ENCODE assay signal across 1 cellular context in the genomic region with DNA sequence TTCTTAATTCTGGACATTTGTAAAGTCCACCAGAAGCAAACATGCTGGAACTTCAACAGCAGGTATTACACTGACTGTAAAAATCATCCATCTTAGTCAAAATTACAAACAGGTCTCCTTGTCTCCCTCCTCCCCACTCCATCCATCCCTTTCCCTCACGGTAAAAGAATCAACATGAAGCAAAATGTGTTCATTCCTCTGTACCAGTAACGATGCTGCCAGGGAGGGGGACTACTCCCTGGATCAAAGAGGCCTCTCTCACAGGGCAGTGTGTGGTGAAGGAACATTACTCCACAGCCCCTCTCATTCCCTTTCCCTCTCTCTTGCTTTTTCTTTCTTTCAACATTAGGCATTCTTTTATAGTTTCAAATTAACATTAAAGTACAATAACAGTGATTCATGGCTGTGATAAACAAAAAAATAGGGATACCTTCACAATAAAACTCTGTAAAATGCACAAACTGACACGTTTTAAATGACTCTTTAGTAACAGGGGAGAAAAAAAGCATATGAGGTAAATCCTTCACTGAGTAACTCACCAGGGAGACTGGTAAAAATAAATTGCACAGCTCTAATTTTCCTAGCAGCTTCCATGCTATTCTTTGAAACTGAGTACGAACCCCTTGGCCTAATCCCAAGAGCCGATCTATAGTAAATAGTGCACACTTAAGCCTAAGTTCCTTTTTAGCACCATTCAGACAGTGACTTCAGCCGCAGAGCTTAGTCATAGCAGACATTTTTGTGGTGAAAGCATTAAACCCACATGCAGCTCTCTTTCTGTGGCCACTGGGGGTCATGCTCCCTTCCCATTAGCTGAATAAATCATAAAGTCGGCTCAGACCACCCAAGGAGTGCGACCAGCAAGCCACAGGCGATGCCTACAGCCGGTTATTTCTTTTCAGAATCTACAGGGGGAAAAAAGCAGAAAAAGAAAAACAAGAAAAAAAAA.
TF ChIP-seq lines count a peak whose summit lies in the region.

No MANE protein-coding gene starts in this region.

TF ChIP-seq in GM12878, 131 proteins besides CTCF, POLR2A, EP300 and RAD21 (continued from another document and continues in another):
- TF ChIP-seq, protein P1, sequence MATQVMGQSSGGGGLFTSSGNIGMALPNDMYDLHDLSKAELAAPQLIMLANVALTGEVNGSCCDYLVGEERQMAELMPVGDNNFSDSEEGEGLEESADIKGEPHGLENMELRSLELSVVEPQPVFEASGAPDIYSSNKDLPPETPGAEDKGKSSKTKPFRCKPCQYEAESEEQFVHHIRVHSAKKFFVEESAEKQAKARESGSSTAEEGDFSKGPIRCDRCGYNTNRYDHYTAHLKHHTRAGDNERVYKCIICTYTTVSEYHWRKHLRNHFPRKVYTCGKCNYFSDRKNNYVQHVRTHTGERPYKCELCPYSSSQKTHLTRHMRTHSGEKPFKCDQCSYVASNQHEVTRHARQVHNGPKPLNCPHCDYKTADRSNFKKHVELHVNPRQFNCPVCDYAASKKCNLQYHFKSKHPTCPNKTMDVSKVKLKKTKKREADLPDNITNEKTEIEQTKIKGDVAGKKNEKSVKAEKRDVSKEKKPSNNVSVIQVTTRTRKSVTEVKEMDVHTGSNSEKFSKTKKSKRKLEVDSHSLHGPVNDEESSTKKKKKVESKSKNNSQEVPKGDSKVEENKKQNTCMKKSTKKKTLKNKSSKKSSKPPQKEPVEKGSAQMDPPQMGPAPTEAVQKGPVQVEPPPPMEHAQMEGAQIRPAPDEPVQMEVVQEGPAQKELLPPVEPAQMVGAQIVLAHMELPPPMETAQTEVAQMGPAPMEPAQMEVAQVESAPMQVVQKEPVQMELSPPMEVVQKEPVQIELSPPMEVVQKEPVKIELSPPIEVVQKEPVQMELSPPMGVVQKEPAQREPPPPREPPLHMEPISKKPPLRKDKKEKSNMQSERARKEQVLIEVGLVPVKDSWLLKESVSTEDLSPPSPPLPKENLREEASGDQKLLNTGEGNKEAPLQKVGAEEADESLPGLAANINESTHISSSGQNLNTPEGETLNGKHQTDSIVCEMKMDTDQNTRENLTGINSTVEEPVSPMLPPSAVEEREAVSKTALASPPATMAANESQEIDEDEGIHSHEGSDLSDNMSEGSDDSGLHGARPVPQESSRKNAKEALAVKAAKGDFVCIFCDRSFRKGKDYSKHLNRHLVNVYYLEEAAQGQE (IDR thresholded peaks at IDR 0.05; ENCODE audit: low read depth, low read length): no peak
- TF ChIP-seq SP1 (IDR thresholded peaks at IDR 0.05; ENCODE audit: low read depth, low read length) (no peak), EZH2 (IDR thresholded peaks at IDR 0.05; ENCODE audit: borderline replicate concordance, control insufficient read depth, low read depth, low read length) (no peak), RCOR1 (conservative IDR thresholded peaks at IDR 0.05; ENCODE audit: low read depth, low read length) (no peak), TCF12 (IDR thresholded peaks at IDR 0.05; ENCODE audit: low read depth, low read length) (no peak), IKZF2 (IDR thresholded peaks at IDR 0.05) (peak in 1 of 2 experiments; percentile 23; a peak in 1 of 4 replicates), JUND (IDR thresholded peaks at IDR 0.05; ENCODE audit: low read depth, low read length) (peak; percentile 26; the same call in 1 of the 2 replicates), SRF (IDR thresholded peaks at IDR 0.05; ENCODE audit: low read depth in 2 of 2, low read length in 2 of 2) (0 out of 4 replicates have a peak, but pooled peaks of 1 of the 2 experiments have one; percentile 24), MTA2 (IDR thresholded peaks at IDR 0.05; ENCODE audit: low read depth) (no peak), NFYA (IDR thresholded peaks at IDR 0.05; ENCODE audit: borderline replicate concordance, low read depth, low read length) (no peak), GATAD2B (conservative IDR thresholded peaks at IDR 0.05; ENCODE audit: low read depth) (no peak), MTA3 (IDR thresholded peaks at IDR 0.05; ENCODE audit: borderline replicate concordance, low read length) (no peak), SIN3A (IDR thresholded peaks at IDR 0.05; ENCODE audit: low read depth, low read length) (no peak), ESRRA (IDR thresholded peaks at IDR 0.05; ENCODE audit: low read length) (no peak), NFIC (IDR thresholded peaks at IDR 0.05; ENCODE audit: low read depth, low read length) (peak; percentile 69), SREBF2 (IDR thresholded peaks at IDR 0.05; ENCODE audit: low read length) (no peak), TCF3 (IDR thresholded peaks at IDR 0.05; ENCODE audit: borderline replicate concordance, insufficient read depth, low read depth, low read length) (no peak), SREBF1 (IDR thresholded peaks at IDR 0.05; ENCODE audit: low read length) (no peak), ZNF24 (IDR thresholded peaks at IDR 0.05) (no peak), HDAC2 (IDR thresholded peaks at IDR 0.05) (no peak), ZSCAN29 (IDR thresholded peaks at IDR 0.05) (no peak), NBN (IDR thresholded peaks at IDR 0.05) (no peak), RFX5 (IDR thresholded peaks at IDR 0.05; ENCODE audit: low read depth, low read length) (no peak), POLR2AphosphoS5 (IDR thresholded peaks at IDR 0.05; ENCODE audit: low read length) (no peak), HCFC1 (IDR thresholded peaks at IDR 0.05; ENCODE audit: low read length) (no peak), CBFB (IDR thresholded peaks at IDR 0.05; ENCODE audit: low read depth) (peak; percentile 87), ZNF622 (IDR thresholded peaks at IDR 0.05) (no peak), RAD51 (IDR thresholded peaks at IDR 0.05) (no peak), ZBED1 (IDR thresholded peaks at IDR 0.05; ENCODE audit: borderline replicate concordance) (no peak), PAX8 (IDR thresholded peaks at IDR 0.05) (no peak), KDM1A (IDR thresholded peaks at IDR 0.05; ENCODE audit: borderline replicate concordance) (no peak), GABPA (IDR thresholded peaks at IDR 0.05; ENCODE audit: low read depth) (0 out of 2 replicates have a peak, but pooled peaks have one; percentile 27), SMAD1 (IDR thresholded peaks at IDR 0.05; ENCODE audit: low read depth, partially characterized antibody) (no peak)
- TF ChIP-seq, protein P2, sequence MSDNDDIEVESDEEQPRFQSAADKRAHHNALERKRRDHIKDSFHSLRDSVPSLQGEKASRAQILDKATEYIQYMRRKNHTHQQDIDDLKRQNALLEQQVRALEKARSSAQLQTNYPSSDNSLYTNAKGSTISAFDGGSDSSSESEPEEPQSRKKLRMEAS (IDR thresholded peaks at IDR 0.05; ENCODE audit: low read depth, low read length): no peak
- TF ChIP-seq, protein P3, sequence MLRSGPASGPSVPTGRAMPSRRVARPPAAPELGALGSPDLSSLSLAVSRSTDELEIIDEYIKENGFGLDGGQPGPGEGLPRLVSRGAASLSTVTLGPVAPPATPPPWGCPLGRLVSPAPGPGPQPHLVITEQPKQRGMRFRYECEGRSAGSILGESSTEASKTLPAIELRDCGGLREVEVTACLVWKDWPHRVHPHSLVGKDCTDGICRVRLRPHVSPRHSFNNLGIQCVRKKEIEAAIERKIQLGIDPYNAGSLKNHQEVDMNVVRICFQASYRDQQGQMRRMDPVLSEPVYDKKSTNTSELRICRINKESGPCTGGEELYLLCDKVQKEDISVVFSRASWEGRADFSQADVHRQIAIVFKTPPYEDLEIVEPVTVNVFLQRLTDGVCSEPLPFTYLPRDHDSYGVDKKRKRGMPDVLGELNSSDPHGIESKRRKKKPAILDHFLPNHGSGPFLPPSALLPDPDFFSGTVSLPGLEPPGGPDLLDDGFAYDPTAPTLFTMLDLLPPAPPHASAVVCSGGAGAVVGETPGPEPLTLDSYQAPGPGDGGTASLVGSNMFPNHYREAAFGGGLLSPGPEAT (IDR thresholded peaks at IDR 0.05; ENCODE audit: low read depth): no peak
- TF ChIP-seq, protein P4, sequence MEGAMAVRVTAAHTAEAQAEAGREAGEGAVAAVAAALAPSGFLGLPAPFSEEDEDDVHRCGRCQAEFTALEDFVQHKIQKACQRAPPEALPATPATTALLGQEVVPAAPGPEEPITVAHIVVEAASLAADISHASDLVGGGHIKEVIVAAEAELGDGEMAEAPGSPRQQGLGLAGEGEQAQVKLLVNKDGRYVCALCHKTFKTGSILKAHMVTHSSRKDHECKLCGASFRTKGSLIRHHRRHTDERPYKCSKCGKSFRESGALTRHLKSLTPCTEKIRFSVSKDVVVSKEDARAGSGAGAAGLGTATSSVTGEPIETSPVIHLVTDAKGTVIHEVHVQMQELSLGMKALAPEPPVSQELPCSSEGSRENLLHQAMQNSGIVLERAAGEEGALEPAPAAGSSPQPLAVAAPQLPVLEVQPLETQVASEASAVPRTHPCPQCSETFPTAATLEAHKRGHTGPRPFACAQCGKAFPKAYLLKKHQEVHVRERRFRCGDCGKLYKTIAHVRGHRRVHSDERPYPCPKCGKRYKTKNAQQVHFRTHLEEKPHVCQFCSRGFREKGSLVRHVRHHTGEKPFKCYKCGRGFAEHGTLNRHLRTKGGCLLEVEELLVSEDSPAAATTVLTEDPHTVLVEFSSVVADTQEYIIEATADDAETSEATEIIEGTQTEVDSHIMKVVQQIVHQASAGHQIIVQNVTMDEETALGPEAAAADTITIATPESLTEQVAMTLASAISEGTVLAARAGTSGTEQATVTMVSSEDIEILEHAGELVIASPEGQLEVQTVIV (IDR thresholded peaks at IDR 0.05; ENCODE audit: borderline replicate concordance, partially characterized antibody): no peak
- TF ChIP-seq, protein P5, sequence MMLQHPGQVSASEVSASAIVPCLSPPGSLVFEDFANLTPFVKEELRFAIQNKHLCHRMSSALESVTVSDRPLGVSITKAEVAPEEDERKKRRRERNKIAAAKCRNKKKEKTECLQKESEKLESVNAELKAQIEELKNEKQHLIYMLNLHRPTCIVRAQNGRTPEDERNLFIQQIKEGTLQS (IDR thresholded peaks at IDR 0.05; ENCODE audit: borderline replicate concordance, extremely low read depth, low read depth, low read length): no peak
- TF ChIP-seq, protein P6, sequence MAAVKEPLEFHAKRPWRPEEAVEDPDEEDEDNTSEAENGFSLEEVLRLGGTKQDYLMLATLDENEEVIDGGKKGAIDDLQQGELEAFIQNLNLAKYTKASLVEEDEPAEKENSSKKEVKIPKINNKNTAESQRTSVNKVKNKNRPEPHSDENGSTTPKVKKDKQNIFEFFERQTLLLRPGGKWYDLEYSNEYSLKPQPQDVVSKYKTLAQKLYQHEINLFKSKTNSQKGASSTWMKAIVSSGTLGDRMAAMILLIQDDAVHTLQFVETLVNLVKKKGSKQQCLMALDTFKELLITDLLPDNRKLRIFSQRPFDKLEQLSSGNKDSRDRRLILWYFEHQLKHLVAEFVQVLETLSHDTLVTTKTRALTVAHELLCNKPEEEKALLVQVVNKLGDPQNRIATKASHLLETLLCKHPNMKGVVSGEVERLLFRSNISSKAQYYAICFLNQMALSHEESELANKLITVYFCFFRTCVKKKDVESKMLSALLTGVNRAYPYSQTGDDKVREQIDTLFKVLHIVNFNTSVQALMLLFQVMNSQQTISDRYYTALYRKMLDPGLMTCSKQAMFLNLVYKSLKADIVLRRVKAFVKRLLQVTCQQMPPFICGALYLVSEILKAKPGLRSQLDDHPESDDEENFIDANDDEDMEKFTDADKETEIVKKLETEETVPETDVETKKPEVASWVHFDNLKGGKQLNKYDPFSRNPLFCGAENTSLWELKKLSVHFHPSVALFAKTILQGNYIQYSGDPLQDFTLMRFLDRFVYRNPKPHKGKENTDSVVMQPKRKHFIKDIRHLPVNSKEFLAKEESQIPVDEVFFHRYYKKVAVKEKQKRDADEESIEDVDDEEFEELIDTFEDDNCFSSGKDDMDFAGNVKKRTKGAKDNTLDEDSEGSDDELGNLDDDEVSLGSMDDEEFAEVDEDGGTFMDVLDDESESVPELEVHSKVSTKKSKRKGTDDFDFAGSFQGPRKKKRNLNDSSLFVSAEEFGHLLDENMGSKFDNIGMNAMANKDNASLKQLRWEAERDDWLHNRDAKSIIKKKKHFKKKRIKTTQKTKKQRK (IDR thresholded peaks at IDR 0.05; ENCODE audit: low read depth, low read length): no peak
- TF ChIP-seq, protein P7, sequence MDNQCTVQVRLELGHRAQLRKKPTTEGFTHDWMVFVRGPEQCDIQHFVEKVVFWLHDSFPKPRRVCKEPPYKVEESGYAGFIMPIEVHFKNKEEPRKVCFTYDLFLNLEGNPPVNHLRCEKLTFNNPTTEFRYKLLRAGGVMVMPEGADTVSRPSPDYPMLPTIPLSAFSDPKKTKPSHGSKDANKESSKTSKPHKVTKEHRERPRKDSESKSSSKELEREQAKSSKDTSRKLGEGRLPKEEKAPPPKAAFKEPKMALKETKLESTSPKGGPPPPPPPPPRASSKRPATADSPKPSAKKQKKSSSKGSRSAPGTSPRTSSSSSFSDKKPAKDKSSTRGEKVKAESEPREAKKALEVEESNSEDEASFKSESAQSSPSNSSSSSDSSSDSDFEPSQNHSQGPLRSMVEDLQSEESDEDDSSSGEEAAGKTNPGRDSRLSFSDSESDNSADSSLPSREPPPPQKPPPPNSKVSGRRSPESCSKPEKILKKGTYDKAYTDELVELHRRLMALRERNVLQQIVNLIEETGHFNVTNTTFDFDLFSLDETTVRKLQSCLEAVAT (IDR thresholded peaks at IDR 0.05): no peak
- TF ChIP-seq, protein P8, sequence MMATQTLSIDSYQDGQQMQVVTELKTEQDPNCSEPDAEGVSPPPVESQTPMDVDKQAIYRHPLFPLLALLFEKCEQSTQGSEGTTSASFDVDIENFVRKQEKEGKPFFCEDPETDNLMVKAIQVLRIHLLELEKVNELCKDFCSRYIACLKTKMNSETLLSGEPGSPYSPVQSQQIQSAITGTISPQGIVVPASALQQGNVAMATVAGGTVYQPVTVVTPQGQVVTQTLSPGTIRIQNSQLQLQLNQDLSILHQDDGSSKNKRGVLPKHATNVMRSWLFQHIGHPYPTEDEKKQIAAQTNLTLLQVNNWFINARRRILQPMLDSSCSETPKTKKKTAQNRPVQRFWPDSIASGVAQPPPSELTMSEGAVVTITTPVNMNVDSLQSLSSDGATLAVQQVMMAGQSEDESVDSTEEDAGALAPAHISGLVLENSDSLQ (IDR thresholded peaks at IDR 0.05): no peak
- TF ChIP-seq, protein P9, sequence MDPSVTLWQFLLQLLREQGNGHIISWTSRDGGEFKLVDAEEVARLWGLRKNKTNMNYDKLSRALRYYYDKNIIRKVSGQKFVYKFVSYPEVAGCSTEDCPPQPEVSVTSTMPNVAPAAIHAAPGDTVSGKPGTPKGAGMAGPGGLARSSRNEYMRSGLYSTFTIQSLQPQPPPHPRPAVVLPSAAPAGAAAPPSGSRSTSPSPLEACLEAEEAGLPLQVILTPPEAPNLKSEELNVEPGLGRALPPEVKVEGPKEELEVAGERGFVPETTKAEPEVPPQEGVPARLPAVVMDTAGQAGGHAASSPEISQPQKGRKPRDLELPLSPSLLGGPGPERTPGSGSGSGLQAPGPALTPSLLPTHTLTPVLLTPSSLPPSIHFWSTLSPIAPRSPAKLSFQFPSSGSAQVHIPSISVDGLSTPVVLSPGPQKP (IDR thresholded peaks at IDR 0.05; ENCODE audit: low read depth, low read length): no peak
- TF ChIP-seq, protein P10, sequence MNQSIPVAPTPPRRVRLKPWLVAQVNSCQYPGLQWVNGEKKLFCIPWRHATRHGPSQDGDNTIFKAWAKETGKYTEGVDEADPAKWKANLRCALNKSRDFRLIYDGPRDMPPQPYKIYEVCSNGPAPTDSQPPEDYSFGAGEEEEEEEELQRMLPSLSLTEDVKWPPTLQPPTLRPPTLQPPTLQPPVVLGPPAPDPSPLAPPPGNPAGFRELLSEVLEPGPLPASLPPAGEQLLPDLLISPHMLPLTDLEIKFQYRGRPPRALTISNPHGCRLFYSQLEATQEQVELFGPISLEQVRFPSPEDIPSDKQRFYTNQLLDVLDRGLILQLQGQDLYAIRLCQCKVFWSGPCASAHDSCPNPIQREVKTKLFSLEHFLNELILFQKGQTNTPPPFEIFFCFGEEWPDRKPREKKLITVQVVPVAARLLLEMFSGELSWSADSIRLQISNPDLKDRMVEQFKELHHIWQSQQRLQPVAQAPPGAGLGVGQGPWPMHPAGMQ (IDR thresholded peaks at IDR 0.05; ENCODE audit: borderline replicate concordance): no peak
